Comparison of ENCODE assay signal across 1 cellular context in genomic region chr7:69067397-69067796, GRCh38.
TF ChIP-seq lines count a peak whose summit lies in the region.

No MANE protein-coding gene starts in this region.

TF ChIP-seq in WTC11, 78 proteins besides CTCF, POLR2A, EP300 and RAD21 (continued from another document):
- no peak for TF ChIP-seq HMGXB4 (CRISPR knock-in tag; IDR thresholded peaks at IDR 0.05)
- TF ChIP-seq ZNF512 (CRISPR knock-in tag; IDR thresholded peaks at IDR 0.05; ENCODE audit: borderline replicate concordance): no peak
- TF ChIP-seq IRF2 (CRISPR knock-in tag; IDR thresholded peaks at IDR 0.05; ENCODE audit: borderline replicate concordance, low read depth): no peak
- no peak for TF ChIP-seq NR1H2 (CRISPR knock-in tag; IDR thresholded peaks at IDR 0.05)
- TF ChIP-seq ARID4B (CRISPR knock-in tag; IDR thresholded peaks at IDR 0.05; ENCODE audit: borderline replicate concordance): no peak
- no peak for TF ChIP-seq USF1 (CRISPR knock-in tag; IDR thresholded peaks at IDR 0.05)
TF ChIP-seq in WTC11: peak in this region for 0.
